In the genomic region with DNA sequence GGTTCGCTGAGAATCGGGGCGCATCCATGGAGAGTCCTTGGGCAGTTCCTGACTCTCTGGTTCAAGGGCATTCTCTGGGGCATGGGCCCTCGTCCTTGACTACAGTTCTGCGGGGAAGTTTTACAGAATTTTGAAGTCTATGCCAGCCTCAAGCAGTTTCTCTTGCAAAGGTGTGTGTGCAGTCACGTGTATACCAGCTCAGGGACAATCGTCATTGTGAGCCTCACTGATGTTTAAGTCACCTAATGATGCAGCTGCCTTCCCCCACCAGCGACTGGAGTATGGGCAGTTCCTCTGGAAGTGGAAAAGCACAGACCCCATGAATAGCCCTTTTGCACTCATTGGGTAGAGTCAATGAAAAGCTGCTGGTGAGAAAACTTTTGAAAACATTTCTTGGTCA, we compare ENCODE assay signal across 12 cellular contexts. TPM values are rescaled to one million over a fixed set of nuclear protein-coding genes. Genes with fewer than 3 reads are reported as not detected.
DNase-seq lines count a peak whose midpoint lies in the region; TF ChIP-seq lines count a peak whose summit lies in the region.
"Had no signal": no experiment of that assay in that cellular context is flagged by ENCODE, and none has a peak within 500 bp of the region (broad histone marks: within the 10 kb centered on the region; RNA-seq: fewer than 3 reads in every experiment).

No MANE protein-coding gene starts in this region.

- intact Hi-C loops in Caco-2 (cut with micrococcal nuclease; ENCODE audit: unreplicated experiment) = no loop called here

- POLR2A ChIA-PET in Caco-2 (lab: Charles Lee) = no interaction called here

- H3K27me3 ChIP-seq in Caco-2 (replicated peaks; ENCODE audit: control insufficient read depth, insufficient read depth, low read length) (0 out of 2 replicates have a peak, but pooled peaks cover 1% of the 10 kb centered on the region), neutrophil (no peaks in the 10 kb centered on the region), smooth muscle cell (ENCODE audit: low read depth) (peaks cover 84% of the 10 kb centered on the region)
- H3K27me3 ChIP-seq: uterus had no signal

- DNase-seq in Caco-2 = no peak
- no peak for DNase-seq in chondrocyte (ENCODE audit: low spot score)
- DNase-seq in AG08396 (ENCODE audit: low spot score) = no peak
- no peak for DNase-seq in smooth muscle cell (lab: John Stamatoyannopoulos, UW; ENCODE audit: unreplicated experiment)
- no peak for DNase-seq in SW 1271 (lab: John Stamatoyannopoulos, UW)
- DNase-seq in MV-4-11 (lab: John Stamatoyannopoulos, UW) = no peak
- DNase-seq: DMS79; stimulated activated CD4-positive, alpha-beta T cell treated with anti-CD3 and anti-CD28 coated beads, Interleukin-1b, Interleukin-23, amount 100 ng/mL, for 48 hours; T-helper 9 cell; uterus had no signal

- H3K36me3 Mint-ChIP-seq in Caco-2 (ENCODE audit: insufficient read depth, unreplicated experiment) = peaks cover 5% of the 10 kb centered on the region
- H3K36me3 Mint-ChIP-seq in IgD-negative memory B cell = peaks cover 2% of the 10 kb centered on the region
- no peaks in the 10 kb centered on the region for H3K36me3 Mint-ChIP-seq in chondrocyte (ENCODE audit: low read depth)

- no peak overlapping the region for H3K9ac ChIP-seq in smooth muscle cell (ENCODE audit: low read depth)

- no peak overlapping the region for H2AFZ ChIP-seq in smooth muscle cell (ENCODE audit: low read depth)

- H3K4me3 Mint-ChIP-seq in Caco-2 (ENCODE audit: unreplicated experiment) (peak overlapping the region; percentile 73), IgD-negative memory B cell (peak overlapping the region; percentile 90 to 99 (median 98)), chondrocyte (ENCODE audit: unreplicated experiment) (peak overlapping the region; percentile 71)

- no peaks in the 10 kb centered on the region for H3F3A ChIP-seq in smooth muscle cell (ENCODE audit: low read depth)

- BruUV-seq in Caco-2 (replicated peaks; lab: Mats Ljungman, UMichigan) = TSS peak; percentile 54

- no peaks in the 10 kb centered on the region for H3K79me2 ChIP-seq in smooth muscle cell (ENCODE audit: low read depth)

- H3K4me1 Mint-ChIP-seq in Caco-2 (ENCODE audit: low read depth, unreplicated experiment) = peaks cover 21% of the 10 kb centered on the region
- peaks cover 52 to 61% (median 58%) of the 10 kb centered on the region in 3 donors for H3K4me1 Mint-ChIP-seq in IgD-negative memory B cell
- peaks cover 7% of the 10 kb centered on the region for H3K4me1 Mint-ChIP-seq in chondrocyte (ENCODE audit: low read depth)

- TF ChIP-seq CTCF in Caco-2 (IDR thresholded peaks at IDR 0.05; ENCODE audit: insufficient read depth in 1 of 2, low read depth in 1 of 2, low read length in 1 of 2, severe bottlenecking in 1 of 2, unreplicated experiment in 1 of 2) (no peak), chondrocyte (IDR thresholded peaks at IDR 0.05) (no peak), neutrophil (IDR thresholded peaks at IDR 0.05) (no peak), smooth muscle cell (IDR thresholded peaks at IDR 0.05; ENCODE audit: borderline replicate concordance, insufficient read depth, poor library complexity, severe bottlenecking) (no peak)

- no peak overlapping the region for H3K4me2 ChIP-seq in smooth muscle cell

- no peaks in the 10 kb centered on the region for H4K20me1 ChIP-seq in smooth muscle cell (ENCODE audit: low read depth)

- WGBS in smooth muscle cell (ENCODE audit: low lambda C conversion rate) = 84% methylated on average over 8 of the region's 8 CpGs

- peaks cover 6% of the 10 kb centered on the region for H3K27me3 Mint-ChIP-seq in Caco-2 (ENCODE audit: insufficient read depth, unreplicated experiment)
- H3K27me3 Mint-ChIP-seq in IgD-negative memory B cell = no peaks in the 10 kb centered on the region
- H3K27me3 Mint-ChIP-seq in chondrocyte (ENCODE audit: low read depth) = peaks cover 64% of the 10 kb centered on the region

- H3K27ac ChIP-seq in neutrophil (peak overlapping the region; percentile 97), smooth muscle cell (ENCODE audit: low read depth) (no peak overlapping the region)

- CTCF ChIA-PET in Caco-2 (lab: Charles Lee) = interaction anchor here (0.6 kb wide), 1 partner anchor 104 kb away, joined by 4 read pairs; no protein-coding TSS in a partner anchor

- H3K36me3 ChIP-seq in Caco-2 (ENCODE audit: control insufficient read depth, insufficient read depth, low read length) = no peaks in the 10 kb centered on the region
- no peaks in the 10 kb centered on the region for H3K36me3 ChIP-seq in neutrophil
- no peaks in the 10 kb centered on the region for H3K36me3 ChIP-seq in smooth muscle cell (ENCODE audit: low read depth)
- H3K36me3 ChIP-seq: uterus had no signal

- H3K9me3 Mint-ChIP-seq in Caco-2 (ENCODE audit: unreplicated experiment) = no peaks in the 10 kb centered on the region
- H3K9me3 Mint-ChIP-seq in IgD-negative memory B cell = no peaks in the 10 kb centered on the region
- no peaks in the 10 kb centered on the region for H3K9me3 Mint-ChIP-seq in chondrocyte (ENCODE audit: low read depth)

- H3K27ac Mint-ChIP-seq in Caco-2 (ENCODE audit: unreplicated experiment) = no peak overlapping the region
- H3K27ac Mint-ChIP-seq in IgD-negative memory B cell = peak overlapping the region; percentile 89 to 96 (median 91)
- no peak overlapping the region for H3K27ac Mint-ChIP-seq in chondrocyte (ENCODE audit: unreplicated experiment)

- H3K4me3 ChIP-seq in Caco-2 (ENCODE audit: low read depth, low read length) (no peak overlapping the region), neutrophil (ENCODE audit: low read depth in 1 of 2, low read length in 1 of 2) (peak overlapping the region; percentile 72 to 89), smooth muscle cell (no peak overlapping the region)

- H3K4me1 ChIP-seq in Caco-2 (peaks cover 12% of the 10 kb centered on the region), neutrophil (ENCODE audit: control insufficient read depth in 1 of 2, insufficient read depth in 1 of 2, low read depth in 1 of 2, low read length in 1 of 2) (peaks cover 44 to 65% of the 10 kb centered on the region in 2 experiments), smooth muscle cell (ENCODE audit: low read depth) (no peaks in the 10 kb centered on the region)
- H3K4me1 ChIP-seq: uterus had no signal

- H3K9me3 ChIP-seq in Caco-2 = no peaks in the 10 kb centered on the region
- no peaks in the 10 kb centered on the region for H3K9me3 ChIP-seq in neutrophil
- H3K9me3 ChIP-seq in smooth muscle cell (replicated peaks; ENCODE audit: low read depth) = no peaks in the 10 kb centered on the region
- H3K9me3 ChIP-seq: uterus had no signal

RNA-seq across cellular contexts. Expression of gene PLCG2, which starts 1.3 kb away (rescaled TPM):
- total RNA-seq in Caco-2 (2022) (10.3 and 14.4 TPM in 2 replicates), chondrocyte (0.94 to 1.1 TPM (median 1.1 TPM) in 3 replicates), smooth muscle cell (0.18 and 1.7 TPM in 2 replicates)
- polyA plus RNA-seq in IgD-negative memory B cell (123 TPM), smooth muscle cell (0.02 TPM in 1 of 2 replicates, not detected in the other)

Comparison
In these comparisons a context has a peak if more than half of its experiments do, and no peak if none do; other contexts are left out.
1. H3K4me3 ChIP-seq: peak in neutrophil (2 of 2); none in Caco-2 (single experiment) and smooth muscle cell (single experiment).
2. H3K27ac Mint-ChIP-seq: peak in IgD-negative memory B cell (3 of 3); none in Caco-2 (single experiment) and chondrocyte (single experiment).
3. Peak in every context shown above with its lines, with median percentiles within 50 percentile points of each other: H3K4me3 Mint-ChIP-seq.